ENCODE assay signal across 8 cellular contexts in genomic region chr4:2536193-2537010, GRCh38. TPM values are rescaled to one million over a fixed set of nuclear protein-coding genes. Genes with fewer than 3 reads are reported as not detected.
DNase-seq lines count a peak whose midpoint lies in the region; ATAC-seq, FAIRE-seq and TF ChIP-seq lines count a peak whose summit lies in the region.

A gene with protein sequence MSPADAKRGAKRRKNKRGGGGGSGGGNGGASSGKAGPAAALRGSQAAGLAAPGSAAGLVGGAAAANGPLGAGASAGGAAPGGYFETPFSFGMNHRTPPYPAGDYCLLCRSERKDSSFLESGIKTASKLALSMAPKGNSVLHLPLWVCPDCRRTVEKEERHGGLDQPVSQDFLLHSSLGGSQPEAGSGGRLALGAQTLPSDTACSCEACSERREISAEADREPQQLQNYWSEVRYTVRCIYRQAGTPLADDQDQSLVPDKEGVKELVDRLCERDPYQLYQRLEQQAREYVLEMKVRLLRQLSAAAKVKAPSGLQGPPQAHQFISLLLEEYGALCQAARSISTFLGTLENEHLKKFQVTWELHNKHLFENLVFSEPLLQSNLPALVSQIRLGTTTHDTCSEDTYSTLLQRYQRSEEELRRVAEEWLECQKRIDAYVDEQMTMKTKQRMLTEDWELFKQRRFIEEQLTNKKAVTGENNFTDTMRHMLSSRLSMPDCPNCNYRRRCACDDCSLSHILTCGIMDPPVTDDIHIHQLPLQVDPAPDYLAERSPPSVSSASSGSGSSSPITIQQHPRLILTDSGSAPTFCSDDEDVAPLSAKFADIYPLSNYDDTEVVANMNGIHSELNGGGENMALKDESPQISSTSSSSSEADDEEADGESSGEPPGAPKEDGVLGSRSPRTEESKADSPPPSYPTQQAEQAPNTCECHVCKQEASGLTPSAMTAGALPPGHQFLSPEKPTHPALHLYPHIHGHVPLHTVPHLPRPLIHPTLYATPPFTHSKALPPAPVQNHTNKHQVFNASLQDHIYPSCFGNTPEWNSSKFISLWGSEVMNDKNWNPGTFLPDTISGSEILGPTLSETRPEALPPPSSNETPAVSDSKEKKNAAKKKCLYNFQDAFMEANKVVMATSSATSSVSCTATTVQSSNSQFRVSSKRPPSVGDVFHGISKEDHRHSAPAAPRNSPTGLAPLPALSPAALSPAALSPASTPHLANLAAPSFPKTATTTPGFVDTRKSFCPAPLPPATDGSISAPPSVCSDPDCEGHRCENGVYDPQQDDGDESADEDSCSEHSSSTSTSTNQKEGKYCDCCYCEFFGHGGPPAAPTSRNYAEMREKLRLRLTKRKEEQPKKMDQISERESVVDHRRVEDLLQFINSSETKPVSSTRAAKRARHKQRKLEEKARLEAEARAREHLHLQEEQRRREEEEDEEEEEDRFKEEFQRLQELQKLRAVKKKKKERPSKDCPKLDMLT (N-terminal part only) (plus strand): TSS chr4:2536647. CDS start chr4:2536916, 269 bp downstream.

- no peaks in the 10 kb centered on the region for H3K9me3 Mint-ChIP-seq in activated naive CD4-positive, alpha-beta T cell treated with anti-CD3 and anti-CD28 coated beads for 36 hours

- TF ChIP-seq CTCF in GM06990 (IDR thresholded peaks at IDR 0.05; ENCODE audit: insufficient read depth, low read length, poor library complexity, severe bottlenecking) (no peak), NB4 (IDR thresholded peaks at IDR 0.05; ENCODE audit: low read depth, low read length) (no peak)

- FAIRE-seq in frontal cortex (lab: Jason Lieb, UNC): no peak

- peak within 1 kb of the TSS; percentile 49 for H3K14ac ChIP-seq in neuronal stem cell (ENCODE audit: low read length)

- H3K23ac ChIP-seq in neuronal stem cell (ENCODE audit: low read depth, low read length, poor library complexity): peak within 1 kb of the TSS; percentile 85

- H3K4me1 Mint-ChIP-seq in activated naive CD4-positive, alpha-beta T cell treated with anti-CD3 and anti-CD28 coated beads for 36 hours (ENCODE audit: low read depth): peaks cover 18% of the 10 kb centered on the region

- intact Hi-C loops in activated naive CD4-positive, alpha-beta T cell treated with anti-CD3 and anti-CD28 coated beads for 36 hours (cut with micrococcal nuclease): loop anchor here (1.0 to 5.0 kb wide), 13 partner anchors 35 to 501 kb away; partner anchors contain the start of genes CFAP99, GRK4, HAUS3 and MXD4

- H3K4me3 ChIP-seq in GM06990 (replicated peaks; ENCODE audit: low read depth, low read length): peak within 1 kb of the TSS; percentile 87
- peak within 1 kb of the TSS; percentile 92 for H3K4me3 ChIP-seq in NB4 (ENCODE audit: low read depth, low read length)
- peak within 1 kb of the TSS; percentile 93 to 100 for H3K4me3 ChIP-seq in neuronal stem cell (ENCODE audit: low read length in 2 of 2)
- H3K4me3 ChIP-seq in subcutaneous abdominal adipose tissue (ENCODE audit: low read depth in 1 of 5, low read length in 5 of 5): peak within 1 kb of the TSS; percentile 79 to 89 (median 81)

- H3K4me2 ChIP-seq in neuronal stem cell (ENCODE audit: insufficient read depth, low read length, poor library complexity, severe bottlenecking): peak within 1 kb of the TSS; percentile 87

- H2AFZ ChIP-seq in neuronal stem cell (ENCODE audit: low read length): peak within 1 kb of the TSS; percentile 94

- CTCF ChIA-PET in activated naive CD4-positive, alpha-beta T cell treated with anti-CD3 and anti-CD28 coated beads for 36 hours (lab: Charles Lee): no interaction called here

- peak; percentile 100 for DNase-seq in GM06990 (ENCODE audit: extremely low read depth, insufficient read length)
- peak; percentile 100 for DNase-seq in NB4 (ENCODE audit: low read depth)
- peak; percentile 98 for DNase-seq in SK-N-DZ (ENCODE audit: low spot score)
- DNase-seq in activated naive CD4-positive, alpha-beta T cell treated with anti-CD3 and anti-CD28 coated beads for 36 hours: peak; percentile 99
- peak; percentile 93 to 96 for DNase-seq in frontal cortex (ENCODE audit: low spot score in 2 of 2)
- peak; percentile 99 for DNase-seq in neuronal stem cell (ENCODE audit: low spot score)

- H3K4me1 ChIP-seq in neuronal stem cell (ENCODE audit: control insufficient read depth in 2 of 2, insufficient read depth in 1 of 2, low read depth in 1 of 2, low read length in 2 of 2) (peaks cover 5 to 8% of the 10 kb centered on the region in 2 donors), subcutaneous abdominal adipose tissue (ENCODE audit: control insufficient read depth in 5 of 5, insufficient read depth in 5 of 5, low read length in 5 of 5) (peaks cover 0 to 35% (median 26%) of the 10 kb centered on the region in 5 donors)

- H3K27me3 ChIP-seq in GM06990 (replicated peaks; ENCODE audit: control insufficient read depth, insufficient read depth, low read length) (no peaks in the 10 kb centered on the region), neuronal stem cell (ENCODE audit: control insufficient read depth in 3 of 3, insufficient read depth in 3 of 3, low read depth in 1 of 3, low read length in 3 of 3) (no peaks in the 10 kb centered on the region), subcutaneous abdominal adipose tissue (ENCODE audit: control insufficient read depth in 5 of 5, insufficient read depth in 4 of 5, low read length in 5 of 5) (no peaks in the 10 kb centered on the region)

- H3K36me3 ChIP-seq in GM06990 (ENCODE audit: control insufficient read depth, insufficient read depth, low read length): no peaks in the 10 kb centered on the region
- peaks cover 0 to 18% of the 10 kb centered on the region in 2 donors for H3K36me3 ChIP-seq in neuronal stem cell (replicated peaks in 1 of 2; ENCODE audit: control insufficient read depth in 2 of 2, insufficient read depth in 2 of 2, low read length in 2 of 2)
- peaks cover 0 to 3% (median 0%) of the 10 kb centered on the region in 5 donors for H3K36me3 ChIP-seq in subcutaneous abdominal adipose tissue (ENCODE audit: control insufficient read depth in 5 of 5, insufficient read depth in 5 of 5, low read length in 5 of 5)

- H2BK5ac ChIP-seq in neuronal stem cell (ENCODE audit: low read length): peak within 1 kb of the TSS; percentile 93

- H3K27ac Mint-ChIP-seq in activated naive CD4-positive, alpha-beta T cell treated with anti-CD3 and anti-CD28 coated beads for 36 hours: peak within 1 kb of the TSS; percentile 83

- H3K79me1 ChIP-seq in neuronal stem cell (ENCODE audit: low read depth, low read length): peaks cover 7% of the 10 kb centered on the region

- H2BK120ac ChIP-seq in neuronal stem cell (ENCODE audit: low read depth, low read length): peak within 1 kb of the TSS; percentile 76

- ATAC-seq in HG02571 (IDR thresholded peaks at IDR 0.05; ENCODE audit: unreplicated experiment): peak; percentile 80

- peak within 1 kb of the TSS; percentile 53 for H3K4ac ChIP-seq in neuronal stem cell (ENCODE audit: low read length)

- no peaks in the 10 kb centered on the region for H3K27me3 Mint-ChIP-seq in activated naive CD4-positive, alpha-beta T cell treated with anti-CD3 and anti-CD28 coated beads for 36 hours (ENCODE audit: low read depth)

- H2BK12ac ChIP-seq in neuronal stem cell (ENCODE audit: low read length): peak within 1 kb of the TSS; percentile 58

- H2BK15ac ChIP-seq in neuronal stem cell (ENCODE audit: low read length): no peak within 1 kb of the TSS

- peak within 1 kb of the TSS; percentile 52 for H4K8ac ChIP-seq in neuronal stem cell (ENCODE audit: low read depth, low read length)

- WGBS in neuronal stem cell (ENCODE audit: extremely low coverage in 2 of 2, insufficient read length in 2 of 2, insufficient replicate concordance in 1 of 2), 2 donors: no CpG with 5 or more reads among the region's 106 CpGs

- H4K91ac ChIP-seq in neuronal stem cell (ENCODE audit: low read depth, low read length, poor library complexity): no peak within 1 kb of the TSS

- H3K4me3 Mint-ChIP-seq in activated naive CD4-positive, alpha-beta T cell treated with anti-CD3 and anti-CD28 coated beads for 36 hours: peak within 1 kb of the TSS; percentile 86

- H3K27ac ChIP-seq in neuronal stem cell (replicated peaks; ENCODE audit: low read length) (peak within 1 kb of the TSS; percentile 89), subcutaneous abdominal adipose tissue (ENCODE audit: low read depth, low read length) (peak within 1 kb of the TSS; percentile 89)

- H3K36me3 Mint-ChIP-seq in activated naive CD4-positive, alpha-beta T cell treated with anti-CD3 and anti-CD28 coated beads for 36 hours (ENCODE audit: low read depth): peaks cover 6% of the 10 kb centered on the region

- TF ChIP-seq POLR2A in NB4 (IDR thresholded peaks at IDR 0.05; ENCODE audit: extremely low read depth, insufficient read length): peak; percentile 68

- peak within 1 kb of the TSS; percentile 99 for H3K18ac ChIP-seq in neuronal stem cell (ENCODE audit: low read length)

- H3K9me3 ChIP-seq in neuronal stem cell (replicated peaks in 1 of 2; ENCODE audit: control insufficient read depth in 2 of 2, insufficient read depth in 1 of 2, low read depth in 1 of 2, low read length in 2 of 2): peaks cover 0 to 3% of the 10 kb centered on the region in 2 donors
- no peaks in the 10 kb centered on the region for H3K9me3 ChIP-seq in subcutaneous abdominal adipose tissue (ENCODE audit: control insufficient read depth in 5 of 5, low read length in 5 of 5)

- H2AK5ac ChIP-seq in neuronal stem cell (ENCODE audit: low read depth, low read length): peak within 1 kb of the TSS; percentile 95

- H3K9ac ChIP-seq in neuronal stem cell (ENCODE audit: low read depth, low read length, poor library complexity): peak within 1 kb of the TSS; percentile 98
- H3K9ac ChIP-seq in subcutaneous abdominal adipose tissue (ENCODE audit: low read length in 5 of 5): peak within 1 kb of the TSS; percentile 77 to 92 (median 90)

RNA-seq across cellular contexts. Expression of the gene that starts here (rescaled TPM):
- 9.6 and 11.0 TPM in 2 replicates for polyA plus RNA-seq in SK-N-DZ (2014; cell fraction: cytosol; rRNA removed)
- polyA plus RNA-seq in SK-N-DZ (2014; cell fraction: nucleus; rRNA removed): 9.7 and 16.6 TPM in 2 replicates
- 10 to 100 TPM; 20.1 to 20.4 TPM for total RNA-seq in activated naive CD4-positive, alpha-beta T cell treated with anti-CD3 and anti-CD28 coated beads for 36 hours
- total RNA-seq in frontal cortex: 17.1 TPM
- 16.2 TPM for polyA plus RNA-seq in neuronal stem cell (2013, experiment 1 of 2)
- 15.8 TPM for polyA plus RNA-seq in neuronal stem cell (2013, experiment 2 of 2)

Comparison
In these comparisons a context has a peak if more than half of its experiments do, and no peak if none do; other contexts are left out.
1. Peak in every context shown above with its lines: DNase-seq, ATAC-seq, H3K4me3 ChIP-seq and H3K27ac ChIP-seq.